In the genomic region with DNA sequence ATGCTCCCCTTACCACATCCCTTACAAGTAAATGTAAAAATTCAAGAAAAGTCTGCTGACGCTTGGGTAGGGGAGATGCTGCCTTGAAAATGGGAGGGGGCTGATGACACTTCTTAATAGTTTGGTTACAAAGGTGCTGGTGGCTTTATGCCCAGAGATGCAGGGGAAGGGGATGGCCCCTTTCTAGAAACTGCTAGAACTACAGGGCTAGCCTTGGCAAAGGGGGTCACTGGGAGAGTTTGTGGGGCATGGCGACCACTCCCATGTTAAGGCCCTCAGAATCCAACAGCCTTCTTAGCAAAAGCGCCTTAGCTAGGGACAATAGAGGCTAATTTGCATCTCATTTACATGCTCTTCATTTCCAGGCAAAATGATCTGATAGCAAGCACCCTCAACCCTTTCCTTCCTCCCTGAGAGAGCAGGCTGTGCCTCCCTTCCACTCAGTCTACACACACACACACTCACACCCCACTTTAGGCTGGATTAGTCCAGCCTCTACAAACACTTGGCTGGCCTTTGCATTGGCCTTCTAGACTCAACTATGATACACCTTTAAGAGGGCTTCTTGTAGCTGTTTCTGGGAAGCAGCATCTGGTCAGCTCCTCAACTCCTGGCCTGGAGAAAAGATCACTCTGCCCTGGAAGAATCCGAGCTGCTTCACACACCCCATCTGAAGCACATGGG, we compare ENCODE assay signal across 9 cellular contexts. TPM values are rescaled to one million over a fixed set of nuclear protein-coding genes. Genes with fewer than 3 reads are reported as not detected.
DNase-seq lines count a peak whose midpoint lies in the region; ATAC-seq and TF ChIP-seq lines count a peak whose summit lies in the region.
"Had no signal": no experiment of that assay in that cellular context is flagged by ENCODE, and none has a peak within 500 bp of the region (broad histone marks: within the 10 kb centered on the region; RNA-seq: fewer than 3 reads in every experiment).

No MANE protein-coding gene starts in this region.

- no peak for TF ChIP-seq POLR2A in stomach (IDR thresholded peaks at IDR 0.05)
- no peak for TF ChIP-seq POLR2A in Peyer's patch (IDR thresholded peaks at IDR 0.05)

- CTCF ChIA-PET in A673 (lab: Charles Lee): no interaction called here

- peak; percentile 10 for DNase-seq in LHCN-M2 (ENCODE audit: low read depth)
- DNase-seq in lung (ENCODE audit: low spot score): peak; percentile 56
- no peak for DNase-seq in stomach
- DNase-seq in Peyer's patch: no peak
- no peak for DNase-seq in A673 (ENCODE audit: low spot score)
- DNase-seq: activated CD4-positive, alpha-beta T cell treated with anti-CD3 and anti-CD28 coated beads, Interleukin-2, amount 50 U/mL, for 1 hour; stimulated activated CD4-positive, alpha-beta T cell treated with anti-CD3 and anti-CD28 coated beads, Interleukin-4, amount 100 ng/mL, for 4 hours had no signal

- H3K27ac Mint-ChIP-seq in brain: peak overlapping the region; percentile 78 to 97 (median 95)

- H3K36me3 Mint-ChIP-seq in brain: peaks cover 13% of the 10 kb centered on the region

- TF ChIP-seq CTCF in brain (conservative IDR thresholded peaks at IDR 0.05): no peak
- no peak for TF ChIP-seq CTCF in lung (IDR thresholded peaks at IDR 0.05; ENCODE audit: control extremely low read depth, extremely low read depth)
- TF ChIP-seq CTCF in stomach (IDR thresholded peaks at IDR 0.05): no peak
- TF ChIP-seq CTCF in Peyer's patch (IDR thresholded peaks at IDR 0.05): no peak
- no peak for TF ChIP-seq CTCF in A673 (conservative IDR thresholded peaks at IDR 0.05; ENCODE audit: low read depth, low read length)

- ATAC-seq in lung (ENCODE audit: insufficient read depth, low FRiP score) (no peak), GM18498 (IDR thresholded peaks at IDR 0.05; ENCODE audit: unreplicated experiment) (no peak)

- H3K4me3 ChIP-seq in lung (no peak overlapping the region), stomach (peak overlapping the region; percentile 63 to 86 (median 80)), Peyer's patch (peak overlapping the region in 2 of 4 donors; percentile 77 to 88), A673 (ENCODE audit: low read depth, low read length, poor library complexity, severe bottlenecking) (no peak overlapping the region)

- no peaks in the 10 kb centered on the region for H3K9me3 Mint-ChIP-seq in brain

- H3K27me3 ChIP-seq in lung (ENCODE audit: control insufficient read depth, insufficient read depth) (no peaks in the 10 kb centered on the region), stomach (peaks cover 0 to 12% (median 9%) of the 10 kb centered on the region in 3 donors), Peyer's patch (no peaks in the 10 kb centered on the region), A673 (replicated peaks; ENCODE audit: insufficient read depth, low read depth, low read length, poor library complexity) (no peaks in the 10 kb centered on the region)

- peaks cover 47% of the 10 kb centered on the region for H3K4me1 Mint-ChIP-seq in brain

- 71 to 73% methylated on average over 4 of the region's 4 CpGs for WGBS in lung, 2 donors
- 70 to 89% (median 81%) methylated on average over 4 of the region's 4 CpGs for WGBS in stomach, 5 donors

- no peaks in the 10 kb centered on the region for H3K9me3 ChIP-seq in lung (ENCODE audit: control insufficient read depth in 2 of 2, insufficient read depth in 1 of 2, low read length in 1 of 2)
- H3K9me3 ChIP-seq in stomach: no peaks in the 10 kb centered on the region
- H3K9me3 ChIP-seq in Peyer's patch: no peaks in the 10 kb centered on the region
- H3K9me3 ChIP-seq in A673 (ENCODE audit: low read depth, low read length, poor library complexity, severe bottlenecking): no peaks in the 10 kb centered on the region

- TF ChIP-seq EP300 in stomach (IDR thresholded peaks at IDR 0.05): no peak

- H3K4me3 Mint-ChIP-seq in brain: peak overlapping the region; percentile 89 to 95 (median 90)

- no peaks in the 10 kb centered on the region for H3K36me3 ChIP-seq in lung (ENCODE audit: control insufficient read depth in 2 of 2, insufficient read depth in 2 of 2, low read length in 2 of 2)
- peaks cover 0 to 9% (median 0%) of the 10 kb centered on the region in 4 donors for H3K36me3 ChIP-seq in stomach
- no peaks in the 10 kb centered on the region for H3K36me3 ChIP-seq in Peyer's patch
- no peaks in the 10 kb centered on the region for H3K36me3 ChIP-seq in A673 (ENCODE audit: insufficient read depth, low read length, poor library complexity, severe bottlenecking)

- H3K4me1 ChIP-seq in lung (ENCODE audit: control insufficient read depth in 2 of 2, insufficient read depth in 2 of 2, low read length in 2 of 2): peaks cover 11 to 13% of the 10 kb centered on the region in 2 donors
- peaks cover 9 to 52% (median 33%) of the 10 kb centered on the region in 4 donors for H3K4me1 ChIP-seq in stomach
- H3K4me1 ChIP-seq in Peyer's patch: peaks cover 0 to 30% (median 0%) of the 10 kb centered on the region in 4 donors
- peaks cover 9% of the 10 kb centered on the region for H3K4me1 ChIP-seq in A673 (ENCODE audit: insufficient read depth, low read length, poor library complexity, severe bottlenecking)

- intact Hi-C loops in stomach (cut with DNase I; ENCODE audit: low total_unique reads): no loop called here
- intact Hi-C loops in A673 (cut with micrococcal nuclease; ENCODE audit: unreplicated experiment): no loop called here

- POLR2A ChIA-PET in A673 (lab: Charles Lee; ENCODE audit: low non-redundant PET): no interaction called here

- peaks cover 19% of the 10 kb centered on the region for H3K27me3 Mint-ChIP-seq in brain

- H3K27ac ChIP-seq in lung (ENCODE audit: low read depth in 1 of 2, low read length in 1 of 2) (peak overlapping the region in 1 of 2 donors; percentile 84), stomach (peak overlapping the region in 4 of 5 donors; percentile 40 to 86 (median 72)), Peyer's patch (peak overlapping the region in 1 of 4 donors; percentile 17), A673 (ENCODE audit: low read depth, low read length, poor library complexity, severe bottlenecking) (no peak overlapping the region)

- BruUV-seq in A673 (replicated peaks; lab: Mats Ljungman, UMichigan): no TSS peak

RNA-seq across cellular contexts. Expression of a gene that starts 1.8 kb away (rescaled TPM):
- 2.1 and 3.8 TPM in 2 replicates for total RNA-seq in LHCN-M2 (2014; rRNA removed)
- polyA plus RNA-seq in LHCN-M2 (2012): 2.8 TPM
- 54.0 TPM for polyA plus RNA-seq in brain (ENCODE audit: insufficient read depth, low read depth, low replicate concordance)
- total RNA-seq in lung: 1 to 10 TPM; 6.4 to 9.8 TPM
- polyA plus RNA-seq in lung: 1 to 10 TPM; 6.3 to 6.7 TPM
- total RNA-seq in stomach: 10 to 100 TPM in 2 of 5 donors, 1 to 10 TPM in 3; 4.4 to 12.3 (median 8.1) TPM
- 10 to 100 TPM in 2 of 3 donors, 1 to 10 TPM in 1; 7.1 to 13.9 (median 13.0) TPM for polyA plus RNA-seq in stomach
- 10 to 100 TPM in 3 of 4 donors, 1 to 10 TPM in 1; 2.5 to 24.6 (median 16.6) TPM for total RNA-seq in Peyer's patch
- 4.7 and 8.9 TPM in 2 replicates for total RNA-seq in A673 (2021)

RNA-seq across cellular contexts. Expression of a gene that starts 11.8 kb away (rescaled TPM):
- total RNA-seq in LHCN-M2 (2014; rRNA removed): not detected in 2 replicates
- 0.06 TPM for polyA plus RNA-seq in LHCN-M2 (2012)
- polyA plus RNA-seq in brain (ENCODE audit: insufficient read depth, low read depth, low replicate concordance): 1.7 TPM
- total RNA-seq in lung: 10 to 100 TPM in 1 of 2 donors, 1 to 10 TPM in 1; 3.4 to 11.3 TPM
- 10 to 100 TPM; 26.6 to 31.8 TPM for polyA plus RNA-seq in lung
- total RNA-seq in stomach: 10 to 100 TPM in 2 of 5 donors, 1 to 10 TPM in 1, not detected in 2; 2.0 to 19.4 (median 15.2) TPM
- 1 to 10 TPM; 3.2 to 9.5 (median 4.1) TPM for polyA plus RNA-seq in stomach
- total RNA-seq in Peyer's patch: 1 to 10 TPM in 2 of 4 donors, not detected in 2; 4.0 to 6.6 TPM
- not detected in 2 replicates for total RNA-seq in A673 (2021)

RNA-seq across cellular contexts. Expression of a gene that starts 21.1 kb away (rescaled TPM):
- total RNA-seq in LHCN-M2 (2014; rRNA removed) (9.1 and 10.2 TPM in 2 replicates), lung (10 to 100 TPM in 1 of 2 donors, 1 to 10 TPM in 1; 4.9 to 12.7 TPM), stomach (10 to 100 TPM in 1 of 5 donors, 1 to 10 TPM in 4; 1.7 to 10.3 (median 4.5) TPM), Peyer's patch (10 to 100 TPM in 2 of 4 donors, 1 to 10 TPM in 2; 6.0 to 11.7 (median 10.2) TPM), A673 (2021) (7.7 and 8.1 TPM in 2 replicates)
- 5.2 TPM for polyA plus RNA-seq in LHCN-M2 (2012)
- polyA plus RNA-seq in brain (ENCODE audit: insufficient read depth, low read depth, low replicate concordance) (23.9 TPM), lung (1 to 10 TPM; 5.1 to 5.3 TPM), stomach (1 to 10 TPM; 4.0 to 5.3 (median 4.7) TPM)

RNA-seq across cellular contexts. Expression of a gene that starts 21.3 kb away (rescaled TPM):
- total RNA-seq in LHCN-M2 (2014; rRNA removed): 25.5 and 31.9 TPM in 2 replicates
- polyA plus RNA-seq in LHCN-M2 (2012): 66.3 TPM
- polyA plus RNA-seq in brain (ENCODE audit: insufficient read depth, low read depth, low replicate concordance): 91.9 TPM
- total RNA-seq in lung: 10 to 100 TPM; 30.0 to 31.3 TPM
- 10 to 100 TPM; 50.7 to 73.8 TPM for polyA plus RNA-seq in lung
- total RNA-seq in stomach: 10 to 100 TPM in 3 of 5 donors, 1 to 10 TPM in 2; 4.5 to 57.8 (median 12.0) TPM
- 10 to 100 TPM; 35.2 to 66.3 (median 64.5) TPM for polyA plus RNA-seq in stomach
- 10 to 100 TPM; 16.1 to 48.9 (median 36.9) TPM for total RNA-seq in Peyer's patch
- total RNA-seq in A673 (2021): 57.5 and 59.6 TPM in 2 replicates

RNA-seq across cellular contexts. Expression of a gene that starts 31.2 kb away (rescaled TPM):
- total RNA-seq in LHCN-M2 (2014; rRNA removed) (0.34 TPM in 1 of 2 replicates, not detected in the other), lung (under 1 TPM in 1 of 2 donors, not detected in 1; 0.83 TPM), stomach (not detected), Peyer's patch (10 to 100 TPM in 1 of 4 donors, not detected in 3; 10.7 TPM), A673 (2021) (1.4 and 2.8 TPM in 2 replicates)
- 0.27 TPM for polyA plus RNA-seq in LHCN-M2 (2012)
- polyA plus RNA-seq in brain (ENCODE audit: insufficient read depth, low read depth, low replicate concordance) (not detected), lung (under 1 TPM; 0.18 to 0.31 TPM), stomach (1 to 10 TPM in 1 of 3 donors, not detected in 2; 1.2 TPM)

Comparison
In these comparisons a context has a peak if more than half of its experiments do, and no peak if none do; other contexts are left out.
1. DNase-seq: peak in LHCN-M2 (single experiment) and lung (single experiment); none in stomach (single experiment), Peyer's patch (0 of 3) and A673 (single experiment).
2. H3K4me3 ChIP-seq: peak in stomach (4 of 4); none in lung (single experiment) and A673 (single experiment).